Comparison of ENCODE assay signal across 10 cellular contexts in genomic region chr17:4480929-4481898, GRCh38. TPM values are rescaled to one million over a fixed set of nuclear protein-coding genes. Genes with fewer than 3 reads are reported as not detected.
DNase-seq lines count a peak whose midpoint lies in the region; ATAC-seq and TF ChIP-seq lines count a peak whose summit lies in the region.
"Had no signal": no experiment of that assay in that cellular context is flagged by ENCODE, and none has a peak within 500 bp of the region (broad histone marks: within the 10 kb centered on the region; RNA-seq: fewer than 3 reads in every experiment).

No MANE protein-coding gene starts in this region.

- TF ChIP-seq CTCF in WTC11 (IDR thresholded peaks at IDR 0.05) = no peak

- H3K27ac Mint-ChIP-seq in WTC11 = no peak overlapping the region
- peak overlapping the region; percentile 34 for H3K27ac Mint-ChIP-seq in stimulated activated naive B cell treated with anti-CD40 and anti-IgM and Interleukin-4, amounts not matched to agents 10 μg/mL and 1 μg/mL and 100 μg/mL, for 72 hours

- DNase-seq in NCI-H524 (lab: John Stamatoyannopoulos, UW) (peak; percentile 7 to 51), NCI-H524 treated with DMSO at 0.1 percent for 48 hours (lab: John Stamatoyannopoulos, UW) (no peak), WTC11 (ENCODE audit: low spot score) (no peak), islet precursor cell (peak; percentile 63), kidney glomerular epithelial cell (lab: John Stamatoyannopoulos, UW) (no peak)
- DNase-seq in stimulated activated naive B cell treated with anti-CD40 and anti-IgM and Interleukin-4, amounts not matched to agents 10 μg/mL and 1 μg/mL and 100 μg/mL, for 72 hours = no peak
- DNase-seq: 8988T had no signal

- POLR2A ChIA-PET in WTC11 (lab: Charles Lee) = no interaction called here

- ATAC-seq in WTC11 (no peak), HG02973 (IDR thresholded peaks at IDR 0.05; ENCODE audit: unreplicated experiment) (no peak), HG03442 (IDR thresholded peaks at IDR 0.05; ENCODE audit: unreplicated experiment) (no peak)
- ATAC-seq in stimulated activated naive B cell treated with anti-CD40 and anti-IgM and Interleukin-4, amounts not matched to agents 10 μg/mL and 1 μg/mL and 100 μg/mL, for 72 hours (replicated peaks) = peak; percentile 70 to 71

- H3K27me3 Mint-ChIP-seq in WTC11 (ENCODE audit: low read depth) = no peaks in the 10 kb centered on the region
- H3K27me3 Mint-ChIP-seq in stimulated activated naive B cell treated with anti-CD40 and anti-IgM and Interleukin-4, amounts not matched to agents 10 μg/mL and 1 μg/mL and 100 μg/mL, for 72 hours = peaks cover 8% of the 10 kb centered on the region in 2 donors

- no peak overlapping the region for H3K4me3 Mint-ChIP-seq in WTC11
- H3K4me3 Mint-ChIP-seq in stimulated activated naive B cell treated with anti-CD40 and anti-IgM and Interleukin-4, amounts not matched to agents 10 μg/mL and 1 μg/mL and 100 μg/mL, for 72 hours = peak overlapping the region; percentile 14 to 58

- no peaks in the 10 kb centered on the region for H3K36me3 Mint-ChIP-seq in WTC11
- peaks cover 0 to 2% of the 10 kb centered on the region in 2 donors for H3K36me3 Mint-ChIP-seq in stimulated activated naive B cell treated with anti-CD40 and anti-IgM and Interleukin-4, amounts not matched to agents 10 μg/mL and 1 μg/mL and 100 μg/mL, for 72 hours

- H3K9me3 Mint-ChIP-seq in WTC11 = no peaks in the 10 kb centered on the region
- no peaks in the 10 kb centered on the region for H3K9me3 Mint-ChIP-seq in stimulated activated naive B cell treated with anti-CD40 and anti-IgM and Interleukin-4, amounts not matched to agents 10 μg/mL and 1 μg/mL and 100 μg/mL, for 72 hours

- H3K4me1 Mint-ChIP-seq in WTC11 = peaks cover 7% of the 10 kb centered on the region
- peaks cover 18 to 23% of the 10 kb centered on the region in 2 donors for H3K4me1 Mint-ChIP-seq in stimulated activated naive B cell treated with anti-CD40 and anti-IgM and Interleukin-4, amounts not matched to agents 10 μg/mL and 1 μg/mL and 100 μg/mL, for 72 hours

- CTCF ChIA-PET in WTC11 (lab: Charles Lee) = interaction anchor here (0.6 to 1.9 kb wide), 8 partner anchors 11 to 281 kb away, joined by 3 to 8 read pairs (median 3); partner anchors contain the start of gene SPNS2

TF ChIP-seq in WTC11, 78 proteins besides CTCF, POLR2A, EP300 and RAD21:
- TF ChIP-seq SMAD3 (CRISPR knock-in tag; IDR thresholded peaks at IDR 0.05; ENCODE audit: borderline replicate concordance) (no peak), GABPB1 (CRISPR knock-in tag; IDR thresholded peaks at IDR 0.05) (0 out of 2 replicates have a peak, but pooled peaks have one; percentile 8), ZNF317 (CRISPR knock-in tag; IDR thresholded peaks at IDR 0.05; ENCODE audit: borderline replicate concordance, low read depth) (no peak)
- TF ChIP-seq, protein P1, sequence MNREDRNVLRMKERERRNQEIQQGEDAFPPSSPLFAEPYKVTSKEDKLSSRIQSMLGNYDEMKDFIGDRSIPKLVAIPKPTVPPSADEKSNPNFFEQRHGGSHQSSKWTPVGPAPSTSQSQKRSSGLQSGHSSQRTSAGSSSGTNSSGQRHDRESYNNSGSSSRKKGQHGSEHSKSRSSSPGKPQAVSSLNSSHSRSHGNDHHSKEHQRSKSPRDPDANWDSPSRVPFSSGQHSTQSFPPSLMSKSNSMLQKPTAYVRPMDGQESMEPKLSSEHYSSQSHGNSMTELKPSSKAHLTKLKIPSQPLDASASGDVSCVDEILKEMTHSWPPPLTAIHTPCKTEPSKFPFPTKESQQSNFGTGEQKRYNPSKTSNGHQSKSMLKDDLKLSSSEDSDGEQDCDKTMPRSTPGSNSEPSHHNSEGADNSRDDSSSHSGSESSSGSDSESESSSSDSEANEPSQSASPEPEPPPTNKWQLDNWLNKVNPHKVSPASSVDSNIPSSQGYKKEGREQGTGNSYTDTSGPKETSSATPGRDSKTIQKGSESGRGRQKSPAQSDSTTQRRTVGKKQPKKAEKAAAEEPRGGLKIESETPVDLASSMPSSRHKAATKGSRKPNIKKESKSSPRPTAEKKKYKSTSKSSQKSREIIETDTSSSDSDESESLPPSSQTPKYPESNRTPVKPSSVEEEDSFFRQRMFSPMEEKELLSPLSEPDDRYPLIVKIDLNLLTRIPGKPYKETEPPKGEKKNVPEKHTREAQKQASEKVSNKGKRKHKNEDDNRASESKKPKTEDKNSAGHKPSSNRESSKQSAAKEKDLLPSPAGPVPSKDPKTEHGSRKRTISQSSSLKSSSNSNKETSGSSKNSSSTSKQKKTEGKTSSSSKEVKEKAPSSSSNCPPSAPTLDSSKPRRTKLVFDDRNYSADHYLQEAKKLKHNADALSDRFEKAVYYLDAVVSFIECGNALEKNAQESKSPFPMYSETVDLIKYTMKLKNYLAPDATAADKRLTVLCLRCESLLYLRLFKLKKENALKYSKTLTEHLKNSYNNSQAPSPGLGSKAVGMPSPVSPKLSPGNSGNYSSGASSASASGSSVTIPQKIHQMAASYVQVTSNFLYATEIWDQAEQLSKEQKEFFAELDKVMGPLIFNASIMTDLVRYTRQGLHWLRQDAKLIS (CRISPR knock-in tag; IDR thresholded peaks at IDR 0.05; ENCODE audit: borderline replicate concordance) = no peak
TF ChIP-seq in WTC11: peak in this region for 1.

RNA-seq across cellular contexts. Expression of gene SPNS2, which starts 17.5 kb away (rescaled TPM):
- total RNA-seq in WTC11 (2021) = 0.87 to 1.4 TPM (median 1.3 TPM) in 3 replicates

RNA-seq across cellular contexts. Expression of gene SPNS3, which starts 47.5 kb away (rescaled TPM):
- total RNA-seq in WTC11 (2021) = not detected in 3 replicates
- total RNA-seq: SJSA1 had no signal

Comparison
In these comparisons a context has a peak if more than half of its experiments do, and no peak if none do; other contexts are left out.
1. DNase-seq: peak in NCI-H524 (2 of 2) and islet precursor cell (single experiment); none in NCI-H524 treated with DMSO at 0.1 percent for 48 hours (single experiment), WTC11 (single experiment), stimulated activated naive B cell treated with anti-CD40 and anti-IgM and Interleukin-4, amounts not matched to agents 10 μg/mL and 1 μg/mL and 100 μg/mL, for 72 hours (single experiment) and kidney glomerular epithelial cell (single experiment).
2. ATAC-seq: peak in stimulated activated naive B cell treated with anti-CD40 and anti-IgM and Interleukin-4, amounts not matched to agents 10 μg/mL and 1 μg/mL and 100 μg/mL, for 72 hours (2 of 2); none in WTC11 (single experiment), HG02973 (single experiment) and HG03442 (single experiment).